In genomic region chr22:31661851-31662667, GRCh38 we compare ENCODE assay signal across 8 cellular contexts. TPM values are rescaled to one million over a fixed set of nuclear protein-coding genes. Genes with fewer than 3 reads are reported as not detected.
DNase-seq lines count a peak whose midpoint lies in the region; ATAC-seq and TF ChIP-seq lines count a peak whose summit lies in the region.

Gene PISD, minus strand, starts transcription at chr22:31662215. Its CDS starts 7 bp downstream, at chr22:31662208.

- TF ChIP-seq POLR2A in GM10847 (IDR thresholded peaks at IDR 0.05; ENCODE audit: extremely low read depth, insufficient read length), result peak; percentile 75
- TF ChIP-seq POLR2A in tibial nerve (IDR thresholded peaks at IDR 0.05), result peak in 1 of 2 donors; percentile 57

- peak; percentile 45 to 88 for TF ChIP-seq EP300 in tibial nerve (IDR thresholded peaks at IDR 0.05)

- H3K79me2 ChIP-seq in parathyroid adenoma, result peaks cover 26% of the 10 kb centered on the region

- peak within 1 kb of the TSS; percentile 95 for H3K27ac Mint-ChIP-seq in activated naive CD8-positive, alpha-beta T cell treated with anti-CD3 and anti-CD28 coated beads, Interleukin-2, amount 50 U/mL, for 24 hours

- H3K9me3 ChIP-seq in parathyroid adenoma (ENCODE audit: control insufficient read depth, low read length), result no peaks in the 10 kb centered on the region
- no peaks in the 10 kb centered on the region for H3K9me3 ChIP-seq in tibial nerve

- TF ChIP-seq CTCF in parathyroid adenoma (IDR thresholded peaks at IDR 0.05), result no peak
- TF ChIP-seq CTCF in tibial nerve (IDR thresholded peaks at IDR 0.05), result no peak

- peak within 1 kb of the TSS; percentile 1 for H3K9ac ChIP-seq in parathyroid adenoma

- H3K4me1 Mint-ChIP-seq in activated naive CD8-positive, alpha-beta T cell treated with anti-CD3 and anti-CD28 coated beads, Interleukin-2, amount 50 U/mL, for 24 hours, result peaks cover 33% of the 10 kb centered on the region

- ATAC-seq in HG02678 (IDR thresholded peaks at IDR 0.05; ENCODE audit: unreplicated experiment), result peak; percentile 92
- peak; percentile 87 for ATAC-seq in activated naive CD8-positive, alpha-beta T cell treated with anti-CD3 and anti-CD28 coated beads, Interleukin-2, amount 50 U/mL, for 24 hours
- ATAC-seq in Right ventricle myocardium superior (ENCODE audit: poor library complexity), result peak; percentile 100

- no peaks in the 10 kb centered on the region for H3K36me3 ChIP-seq in parathyroid adenoma (ENCODE audit: control insufficient read depth, insufficient read depth, low read length)
- H3K36me3 ChIP-seq in tibial nerve, result no peaks in the 10 kb centered on the region

- WGBS in tibial nerve, 2 donors, result 4 to 5% methylated on average over 48 to 52 of the region's 52 CpGs

- H3K4me3 ChIP-seq in parathyroid adenoma (ENCODE audit: low read depth, low read length), result peak within 1 kb of the TSS; percentile 76
- peak within 1 kb of the TSS; percentile 53 to 93 (median 81) for H3K4me3 ChIP-seq in tibial nerve

- no peaks in the 10 kb centered on the region for H3K27me3 ChIP-seq in parathyroid adenoma (ENCODE audit: control insufficient read depth, insufficient read depth, low read length)
- no peaks in the 10 kb centered on the region for H3K27me3 ChIP-seq in tibial nerve

- peaks cover 8% of the 10 kb centered on the region for H3K36me3 Mint-ChIP-seq in activated naive CD8-positive, alpha-beta T cell treated with anti-CD3 and anti-CD28 coated beads, Interleukin-2, amount 50 U/mL, for 24 hours (ENCODE audit: low read depth)

- DNase-seq in NCI-H1417 (lab: John Stamatoyannopoulos, UW) (peak; percentile 93 to 96 (median 94)), SW 1271 (lab: John Stamatoyannopoulos, UW) (peak; percentile 75 to 86), Right ventricle myocardium superior (peak; percentile 98), tibial nerve (ENCODE audit: low spot score in 2 of 2) (peak; percentile 94 to 95)
- peak; percentile 96 for DNase-seq in activated naive CD8-positive, alpha-beta T cell treated with anti-CD3 and anti-CD28 coated beads, Interleukin-2, amount 50 U/mL, for 24 hours

- no peaks in the 10 kb centered on the region for H3K27me3 Mint-ChIP-seq in activated naive CD8-positive, alpha-beta T cell treated with anti-CD3 and anti-CD28 coated beads, Interleukin-2, amount 50 U/mL, for 24 hours

- H3K4me1 ChIP-seq in parathyroid adenoma (no peaks in the 10 kb centered on the region), tibial nerve (peaks cover 0 to 29% (median 13%) of the 10 kb centered on the region in 4 donors)

- H3K27ac ChIP-seq in parathyroid adenoma (peak within 1 kb of the TSS; percentile 73), tibial nerve (peak within 1 kb of the TSS; percentile 10 to 76 (median 60))

- peak within 1 kb of the TSS; percentile 98 for H2AFZ ChIP-seq in parathyroid adenoma

- H3K9me3 Mint-ChIP-seq in activated naive CD8-positive, alpha-beta T cell treated with anti-CD3 and anti-CD28 coated beads, Interleukin-2, amount 50 U/mL, for 24 hours, result no peaks in the 10 kb centered on the region

- peak within 1 kb of the TSS; percentile 85 for H3K4me2 ChIP-seq in parathyroid adenoma (ENCODE audit: low read length)

- H3K4me3 Mint-ChIP-seq in activated naive CD8-positive, alpha-beta T cell treated with anti-CD3 and anti-CD28 coated beads, Interleukin-2, amount 50 U/mL, for 24 hours, result peak within 1 kb of the TSS; percentile 98

- intact Hi-C loops in Right ventricle myocardium superior (cut with DNase I), result loop anchor here (10.0 kb wide), 1 partner anchor 93 kb away; the partner anchor contains the start of genes DEPDC5 and PRR14L

RNA-seq across cellular contexts. Expression of gene PISD, which starts in this region (rescaled TPM):
- 16.6 TPM for total RNA-seq in Right ventricle myocardium superior
- total RNA-seq in tibial nerve, result 10 to 100 TPM; 26.9 to 44.7 (median 36.2) TPM

Comparison
In these comparisons a context has a peak if more than half of its experiments do, and no peak if none do; other contexts are left out.
1. Peak in every context shown above with its lines: DNase-seq, ATAC-seq, H3K4me3 ChIP-seq and H3K27ac ChIP-seq.